8 cellular contexts compared by ENCODE assay signal in the genomic region with DNA sequence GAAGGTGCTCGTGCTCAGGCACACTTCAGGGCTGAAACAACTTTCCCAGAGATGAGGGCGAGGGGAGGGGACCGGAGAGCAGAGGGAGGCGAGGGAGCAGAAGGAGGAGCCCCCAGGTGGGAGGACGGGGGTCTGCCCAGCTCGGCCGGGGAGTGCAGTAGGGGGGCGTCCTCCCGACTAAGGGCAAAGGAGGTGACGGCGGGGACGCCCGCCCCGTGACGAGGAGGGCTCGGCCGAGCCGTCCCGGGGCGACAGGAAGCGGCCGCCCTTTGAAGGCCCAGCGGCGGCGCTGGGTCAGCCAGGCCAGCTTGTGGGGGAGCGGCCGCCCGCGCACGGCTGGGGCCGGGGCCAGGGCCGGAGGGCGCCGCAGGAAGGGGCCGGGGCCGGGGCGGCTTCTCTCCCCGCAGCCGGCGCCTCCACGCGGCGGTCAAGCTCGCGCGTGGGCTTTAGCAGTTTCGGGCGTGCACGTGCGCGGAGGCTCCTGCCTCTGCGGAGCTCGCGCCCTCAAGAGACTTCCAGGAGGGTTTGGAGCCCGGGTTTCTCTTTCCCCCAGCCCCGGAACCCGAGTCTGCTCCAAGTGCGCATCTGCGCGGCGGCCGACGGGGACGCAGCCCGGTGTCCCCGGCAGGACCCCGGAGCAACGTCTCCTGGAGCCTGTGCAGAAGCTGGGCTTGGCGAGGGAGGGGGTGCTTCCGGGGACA.
A peak's percentile ranks its signal among the peaks of the same experiment; 100 is the strongest.
DNase-seq lines count a peak whose midpoint lies in the region; ATAC-seq, FAIRE-seq and TF ChIP-seq lines count a peak whose summit lies in the region.

No MANE protein-coding gene starts in this region.

- intact Hi-C loops in CD4-positive, alpha-beta T cell (cut with DNase I, micrococcal nuclease): loop anchor here in 1 of 2 experiments (5.0 kb wide), 1 partner anchor 185 kb away; no protein-coding TSS in a partner anchor
- intact Hi-C loops in activated CD8-positive, alpha-beta T cell treated with anti-CD3 and anti-CD28 coated beads for 36 hours (cut with micrococcal nuclease): no loop called here
- intact Hi-C loops in pancreas (cut with DNase I): no loop called here

- CTCF ChIA-PET in CD4-positive, alpha-beta T cell (lab: Charles Lee): no interaction called here
- CTCF ChIA-PET in activated CD8-positive, alpha-beta T cell treated with anti-CD3 and anti-CD28 coated beads for 36 hours (lab: Charles Lee): no interaction called here

- H3K36me3 Mint-ChIP-seq in CD4-positive, alpha-beta T cell (ENCODE audit: low read depth): no peaks in the 10 kb centered on the region
- H3K36me3 Mint-ChIP-seq in activated CD8-positive, alpha-beta T cell treated with anti-CD3 and anti-CD28 coated beads for 36 hours (ENCODE audit: low read depth): no peaks in the 10 kb centered on the region

- no peaks in the 10 kb centered on the region for H3K9me3 ChIP-seq in CD4-positive, alpha-beta T cell (ENCODE audit: control insufficient read depth, low read length)
- no peaks in the 10 kb centered on the region for H3K9me3 ChIP-seq in pancreas

- POLR2A ChIA-PET in CD4-positive, alpha-beta T cell (lab: Charles Lee): no interaction called here
- POLR2A ChIA-PET in activated CD8-positive, alpha-beta T cell treated with anti-CD3 and anti-CD28 coated beads for 36 hours (lab: Charles Lee): no interaction called here

- no peaks in the 10 kb centered on the region for H3K36me3 ChIP-seq in pancreas

- no peak for TF ChIP-seq CTCF in CD4-positive, alpha-beta T cell (IDR thresholded peaks at IDR 0.05)
- no peak for TF ChIP-seq CTCF in activated CD8-positive, alpha-beta T cell treated with anti-CD3 and anti-CD28 coated beads for 36 hours (IDR thresholded peaks at IDR 0.05)
- TF ChIP-seq CTCF in foreskin fibroblast (IDR thresholded peaks at IDR 0.05; ENCODE audit: low read depth, low read length) (no peak), pancreas (IDR thresholded peaks at IDR 0.05) (no peak)

- H3K4me3 Mint-ChIP-seq in CD4-positive, alpha-beta T cell: peak overlapping the region; percentile 61
- H3K4me3 Mint-ChIP-seq in activated CD8-positive, alpha-beta T cell treated with anti-CD3 and anti-CD28 coated beads for 36 hours: peak overlapping the region; percentile 53

- WGBS in pancreas, 2 donors: 5 to 11% methylated on average over 27 to 70 of the region's 70 CpGs

- peak; percentile 39 for ATAC-seq in CD4-positive, alpha-beta T cell (ENCODE audit: poor library complexity)
- ATAC-seq in activated CD8-positive, alpha-beta T cell treated with anti-CD3 and anti-CD28 coated beads for 36 hours: peak; percentile 57
- peak; percentile 80 to 92 (median 84) for ATAC-seq in pancreas
- no peak for ATAC-seq in GM21515 (IDR thresholded peaks at IDR 0.05; ENCODE audit: unreplicated experiment)
- no peak for ATAC-seq in HG02763 (IDR thresholded peaks at IDR 0.05; ENCODE audit: unreplicated experiment)
- no peak for ATAC-seq in HG02610 (IDR thresholded peaks at IDR 0.05; ENCODE audit: unreplicated experiment)

- H3K4me1 Mint-ChIP-seq in CD4-positive, alpha-beta T cell (ENCODE audit: low read depth): peaks cover 5% of the 10 kb centered on the region
- H3K4me1 Mint-ChIP-seq in activated CD8-positive, alpha-beta T cell treated with anti-CD3 and anti-CD28 coated beads for 36 hours (ENCODE audit: low read depth): peaks cover 25% of the 10 kb centered on the region

- H3K4me3 ChIP-seq in foreskin fibroblast (ENCODE audit: low read depth in 1 of 2, low read length in 2 of 2) (peak overlapping the region; percentile 15 to 33), pancreas (peak overlapping the region; percentile 29 to 54 (median 38))

- H3K27me3 Mint-ChIP-seq in CD4-positive, alpha-beta T cell: peaks cover 70% of the 10 kb centered on the region
- H3K27me3 Mint-ChIP-seq in activated CD8-positive, alpha-beta T cell treated with anti-CD3 and anti-CD28 coated beads for 36 hours: peaks cover 52% of the 10 kb centered on the region

- FAIRE-seq in pancreas (lab: Jason Lieb, UNC): no peak

- no peak overlapping the region for H3K27ac ChIP-seq in CD4-positive, alpha-beta T cell (ENCODE audit: low read depth, low read length)
- peak overlapping the region; percentile 32 to 60 (median 46) for H3K27ac ChIP-seq in pancreas

- H3K9me3 Mint-ChIP-seq in CD4-positive, alpha-beta T cell: no peaks in the 10 kb centered on the region
- no peaks in the 10 kb centered on the region for H3K9me3 Mint-ChIP-seq in activated CD8-positive, alpha-beta T cell treated with anti-CD3 and anti-CD28 coated beads for 36 hours

- H3K27ac Mint-ChIP-seq in CD4-positive, alpha-beta T cell: no peak overlapping the region
- no peak overlapping the region for H3K27ac Mint-ChIP-seq in activated CD8-positive, alpha-beta T cell treated with anti-CD3 and anti-CD28 coated beads for 36 hours

- H3K27me3 ChIP-seq in CD4-positive, alpha-beta T cell (ENCODE audit: control insufficient read depth, insufficient read depth, low read length): peaks cover 27% of the 10 kb centered on the region
- no peaks in the 10 kb centered on the region for H3K27me3 ChIP-seq in pancreas

- H3K4me1 ChIP-seq in pancreas: peaks cover 3 to 14% (median 12%) of the 10 kb centered on the region in 3 donors

- peak in 7 of 10 experiments; percentile 3 to 25 (median 11) for DNase-seq in CD4-positive, alpha-beta T cell
- DNase-seq in activated CD8-positive, alpha-beta T cell treated with anti-CD3 and anti-CD28 coated beads for 36 hours: peak; percentile 24
- DNase-seq in foreskin fibroblast (peak in 1 of 2 donors; percentile 61), pancreas (peak in 4 of 6 donors; percentile 20 to 78 (median 44)), mucosa of gallbladder (ENCODE audit: low spot score) (no peak)

Comparison
In these comparisons a context has a peak if more than half of its experiments do, and no peak if none do; other contexts are left out.
1. ATAC-seq: peak in CD4-positive, alpha-beta T cell (single experiment), activated CD8-positive, alpha-beta T cell treated with anti-CD3 and anti-CD28 coated beads for 36 hours (single experiment) and pancreas (4 of 4); none in GM21515 (single experiment), HG02763 (single experiment) and HG02610 (single experiment).